Comparison of ENCODE assay signal across 1 cellular context in genomic region chr12:12564911-12565310, GRCh38.
A peak's percentile ranks its signal among the peaks of the same experiment; 100 is the strongest.
TF ChIP-seq lines count a peak whose summit lies in the region.

No MANE protein-coding gene starts in this region.

TF ChIP-seq in K562, 482 proteins besides CTCF, POLR2A, EP300 and RAD21:
- TF ChIP-seq HEY1 (CRISPR knock-in tag; IDR thresholded peaks at IDR 0.05; ENCODE audit: borderline replicate concordance): no peak
- 0 out of 2 replicates have a peak, but pooled peaks have one; percentile 22 for TF ChIP-seq NFIC (IDR thresholded peaks at IDR 0.05)
